Comparison of ENCODE assay signal across 24 cellular contexts in genomic region chr9:74478606-74479005, GRCh38. TPM values are rescaled to one million over a fixed set of nuclear protein-coding genes. Genes with fewer than 3 reads are reported as not detected.
"Had no signal": no experiment of that assay in that cellular context is flagged by ENCODE, and none has a peak within 500 bp of the region (broad histone marks: within the 10 kb centered on the region; RNA-seq: fewer than 3 reads in every experiment).

No MANE protein-coding gene starts in this region.

- H3K27me3 Mint-ChIP-seq: activated CD4-positive, alpha-beta T cell treated with anti-CD3 and anti-CD28 coated beads, Interleukin-2, amount 10 ng/mL, durations not matched to agents 24 days and 14 days; activated CD8-positive, alpha-beta memory T cell treated with anti-CD3 and anti-CD28 coated beads, Interleukin-2, amount 10 ng/mL, durations not matched to agents 7 days and 5 days; activated naive CD4-positive, alpha-beta T cell treated with anti-CD3 and anti-CD28 coated beads, Interleukin-2, amount 50 U/mL, for 24 hours; activated T-cell treated with anti-CD3 and anti-CD28 coated beads, Interleukin-2, amount 50 U/mL, for 24 hours had no signal

- H3K9me3 Mint-ChIP-seq: activated CD4-positive, alpha-beta T cell treated with anti-CD3 and anti-CD28 coated beads, Interleukin-2, amount 10 ng/mL, durations not matched to agents 24 days and 14 days; T-helper 1 cell treated with Interleukin-12 subunit alpha and Interleukin-12 subunit beta and Interleukin-4 antibody, amounts not matched to agents 30 μg/mL and 1 μg/mL, for 36 hours had no signal

- H3K4me1 ChIP-seq: breast epithelium, Peyer's patch, SJSA1 had no signal

- H3K27me3 ChIP-seq: breast epithelium, Peyer's patch, SJSA1 had no signal

- H3K4me3 Mint-ChIP-seq: activated CD4-positive, alpha-beta T cell treated with anti-CD3 and anti-CD28 coated beads, Interleukin-2, amount 10 ng/mL, durations not matched to agents 24 days and 14 days; activated CD8-positive, alpha-beta memory T cell treated with anti-CD3 and anti-CD28 coated beads, Interleukin-2, amount 10 ng/mL, durations not matched to agents 7 days and 5 days; activated naive CD4-positive, alpha-beta T cell treated with anti-CD3 and anti-CD28 coated beads, Interleukin-2, amount 50 U/mL, for 24 hours; activated T-cell treated with anti-CD3 and anti-CD28 coated beads, Interleukin-2, amount 50 U/mL, for 24 hours; activated T-helper 1 cell treated with anti-CD3 and anti-CD28 coated beads, Interleukin-12 subunit alpha, Interleukin-12 subunit beta, Interleukin-2, Interleukin-4 antibody, amounts not matched to agents 30 ng/mL and 10 ng/mL and 1 ng/mL, durations not matched to agents 14 hours and 24 hours and 36 hours; T-helper 1 cell treated with Interleukin-12 subunit alpha and Interleukin-12 subunit beta and Interleukin-4 antibody, amounts not matched to agents 30 μg/mL and 1 μg/mL, for 36 hours; WTC11 had no signal

- H3K36me3 Mint-ChIP-seq: activated CD8-positive, alpha-beta memory T cell treated with anti-CD3 and anti-CD28 coated beads, Interleukin-2, amount 10 ng/mL, durations not matched to agents 7 days and 5 days; activated naive CD4-positive, alpha-beta T cell treated with anti-CD3 and anti-CD28 coated beads, Interleukin-2, amount 50 U/mL, for 24 hours had no signal

- DNase-seq: activated CD4-positive, alpha-beta T cell treated with anti-CD3 and anti-CD28 coated beads for 1 hour; activated CD4-positive, alpha-beta T cell treated with anti-CD3 and anti-CD28 coated beads, Interleukin-2, amount 10 ng/mL, durations not matched to agents 24 days and 14 days; activated CD4-positive, alpha-beta T cell treated with anti-CD3 and anti-CD28 coated beads, Interleukin-2, amount 50 U/mL, for 48 hours; activated CD8-positive, alpha-beta memory T cell treated with anti-CD3 and anti-CD28 coated beads, Interleukin-2, amount 10 ng/mL, durations not matched to agents 7 days and 5 days; activated effector memory CD4-positive, alpha-beta T cell treated with Interleukin-2 at 50 U/mL for 16 hours; activated naive CD4-positive, alpha-beta T cell; activated T-cell treated with anti-CD3 and anti-CD28 coated beads, Interleukin-2, amount 50 U/mL, for 24 hours; aorta; caudate nucleus; KG1; NCI-H1092; NCI-H1417; NCI-H1930; NCI-H774; NK-92 treated with Interleukin-12 subunit alpha and Interleukin-12 subunit beta, amount 100 ng/mL, for 24 hours; Peyer's patch; Right ventricle myocardium superior had no signal

- H3K36me3 ChIP-seq: breast epithelium, Peyer's patch, SJSA1 had no signal

- H3K9me3 ChIP-seq: Peyer's patch, SJSA1 had no signal

- H3K4me3 ChIP-seq: breast epithelium, Peyer's patch, SJSA1 had no signal

- H3K27ac Mint-ChIP-seq: activated CD4-positive, alpha-beta T cell treated with anti-CD3 and anti-CD28 coated beads, Interleukin-2, amount 10 ng/mL, durations not matched to agents 24 days and 14 days; activated CD8-positive, alpha-beta memory T cell treated with anti-CD3 and anti-CD28 coated beads, Interleukin-2, amount 10 ng/mL, durations not matched to agents 7 days and 5 days; activated naive CD4-positive, alpha-beta T cell treated with anti-CD3 and anti-CD28 coated beads, Interleukin-2, amount 50 U/mL, for 24 hours; activated T-cell treated with anti-CD3 and anti-CD28 coated beads, Interleukin-2, amount 50 U/mL, for 24 hours; activated T-helper 1 cell treated with anti-CD3 and anti-CD28 coated beads, Interleukin-12 subunit alpha, Interleukin-12 subunit beta, Interleukin-2, Interleukin-4 antibody, amounts not matched to agents 30 ng/mL and 10 ng/mL and 1 ng/mL, durations not matched to agents 14 hours and 24 hours and 36 hours; T-helper 1 cell treated with Interleukin-12 subunit alpha and Interleukin-12 subunit beta and Interleukin-4 antibody, amounts not matched to agents 30 μg/mL and 1 μg/mL, for 36 hours; WTC11 had no signal

- H3K4me1 Mint-ChIP-seq: activated CD4-positive, alpha-beta T cell treated with anti-CD3 and anti-CD28 coated beads, Interleukin-2, amount 10 ng/mL, durations not matched to agents 24 days and 14 days; activated CD8-positive, alpha-beta memory T cell treated with anti-CD3 and anti-CD28 coated beads, Interleukin-2, amount 10 ng/mL, durations not matched to agents 7 days and 5 days; activated naive CD4-positive, alpha-beta T cell treated with anti-CD3 and anti-CD28 coated beads, Interleukin-2, amount 50 U/mL, for 24 hours had no signal

- H3K27ac ChIP-seq: breast epithelium, Peyer's patch, RWPE1, SJSA1 had no signal

RNA-seq across cellular contexts. Expression of gene RORB, which starts 18.5 kb away (rescaled TPM):
- total RNA-seq: SJSA1 had no signal
